28 cellular contexts compared by ENCODE assay signal in genomic region chr1:243332440-243332839, GRCh38.
"Had no signal": no experiment of that assay in that cellular context is flagged by ENCODE, and none has a peak within 500 bp of the region (broad histone marks: within the 10 kb centered on the region; RNA-seq: fewer than 3 reads in every experiment).

No MANE protein-coding gene starts in this region.

- H2AFZ ChIP-seq: neural progenitor cell, parathyroid adenoma had no signal

- H3K9ac ChIP-seq: neural progenitor cell, parathyroid adenoma had no signal

- H3K4me3 ChIP-seq: neural progenitor cell, ovary, psoas muscle, skin epidermis, smooth muscle cell, spleen, suprapubic skin, testis, tibial artery, transverse colon, upper lobe of right lung, uterus had no signal

- H3K4me2 ChIP-seq: neural progenitor cell, smooth muscle cell had no signal

- H3K4me1 ChIP-seq: neural progenitor cell, parathyroid adenoma, spleen, suprapubic skin, testis, tibial artery, transverse colon, upper lobe of right lung, uterus had no signal

- DNase-seq: natural killer cell; occipital lobe; ovary; posterior cingulate gyrus; psoas muscle; right cardiac atrium; spleen; stimulated activated CD4-positive, alpha-beta T cell treated with anti-CD3 and anti-CD28 coated beads, Interleukin-12 subunit alpha, Interleukin-12 subunit beta, amount 100 ng/mL, for 4 hours; stimulated activated CD4-positive, alpha-beta T cell treated with anti-CD3 and anti-CD28 coated beads, Interleukin-1b, Interleukin-23, amount 100 ng/mL, for 48 hours; stimulated activated CD4-positive, alpha-beta T cell treated with anti-CD3 and anti-CD28 coated beads, Interleukin-4, amount 100 ng/mL, for 1 hour; stimulated activated CD4-positive, alpha-beta T cell treated with anti-CD3 and anti-CD28 coated beads, Interleukin-4, amount 100 ng/mL, for 4 hours; stimulated activated CD8-positive, alpha-beta memory T cell treated with anti-CD3 and anti-CD28 coated beads, Interleukin-4, amount 100 ng/mL, for 48 hours; stimulated activated naive CD4-positive, alpha-beta T cell; stimulated activated naive CD8-positive, alpha-beta T cell treated with anti-CD3 and anti-CD28 coated beads, Interleukin-15, amount 100 ng/mL, for 72 hours; stimulated activated naive CD8-positive, alpha-beta T cell treated with anti-CD3 and anti-CD28 coated beads, Interleukin-15, Interleukin-2, amounts not matched to agents 100 U/mL and 50 U/mL, for 24 hours; substantia nigra; testis; tibial artery; transverse colon; upper lobe of right lung; uterus had no signal

- H3K79me2 ChIP-seq: parathyroid adenoma had no signal

- H3K27ac ChIP-seq: neural progenitor cell, ovary, parathyroid adenoma, psoas muscle, skin epidermis, spleen, suprapubic skin, testis, tibial artery, transverse colon, upper lobe of right lung, uterus had no signal

- ATAC-seq: natural killer cell; psoas muscle; right cardiac atrium; sciatic nerve; stimulated activated memory B cell treated with anti-CD40 and anti-IgM and Interleukin-4, amounts not matched to agents 10 μg/mL and 1 μg/mL and 100 μg/mL, for 72 hours; stimulated activated naive CD8-positive, alpha-beta T cell treated with anti-CD3 and anti-CD28 coated beads, Interleukin-15, amount 100 ng/mL, for 72 hours; stimulated activated naive CD8-positive, alpha-beta T cell treated with anti-CD3 and anti-CD28 coated beads, Interleukin-15, Interleukin-2, amounts not matched to agents 100 U/mL and 50 U/mL, for 24 hours; upper lobe of right lung had no signal

- H3K36me3 ChIP-seq: neural progenitor cell, ovary, uterus had no signal

- H3K9me3 ChIP-seq: ovary, psoas muscle, spleen, suprapubic skin, testis, tibial artery, transverse colon, upper lobe of right lung, uterus had no signal

- H3K27me3 ChIP-seq: neural progenitor cell, ovary, spleen, suprapubic skin, testis, tibial artery, transverse colon, upper lobe of right lung, uterus had no signal
